20 cellular contexts compared by ENCODE assay signal in genomic region chr12:76111209-76111749, GRCh38. TPM values are rescaled to one million over a fixed set of nuclear protein-coding genes. Genes with fewer than 3 reads are reported as not detected.
A peak's percentile ranks its signal among the peaks of the same experiment; 100 is the strongest.
DNase-seq lines count a peak whose midpoint lies in the region; ATAC-seq and TF ChIP-seq lines count a peak whose summit lies in the region.
"Had no signal": no experiment of that assay in that cellular context is flagged by ENCODE, and none has a peak within 500 bp of the region (broad histone marks: within the 10 kb centered on the region; RNA-seq: fewer than 3 reads in every experiment).

No MANE protein-coding gene starts in this region.

- no peak for DNase-seq in T-helper 2 cell treated with Interferon-gamma antibody and Interleukin-4, amounts not matched to agents 5 μg/mL and 100 μg/mL, for 36 hours (ENCODE audit: low spot score)
- DNase-seq in T-helper 2 cell (no peak), WTC11 (ENCODE audit: low spot score) (no peak), glutamatergic neuron (no peak), HUDEP-2 (lab: John Stamatoyannopoulos, UW; ENCODE audit: unreplicated experiment in 76 of 76) (no peak), dermis blood vessel endothelial cell (no peak)
- DNase-seq: CD4-positive, alpha-beta T cell; CD8-positive, alpha-beta memory T cell; DMS 273 treated with DMSO at 0.1 percent for 48 hours; DMS79; EL; GDM1; H9; HFFc6 had no signal

- H3K9me3 Mint-ChIP-seq in T-helper 2 cell treated with Interferon-gamma antibody and Interleukin-4, amounts not matched to agents 5 μg/mL and 100 μg/mL, for 36 hours, result no peaks in the 10 kb centered on the region
- H3K9me3 Mint-ChIP-seq in WTC11 (no peaks in the 10 kb centered on the region), glutamatergic neuron (ENCODE audit: unreplicated experiment) (peaks cover 1% of the 10 kb centered on the region)
- H3K9me3 Mint-ChIP-seq: CD4-positive, alpha-beta T cell; CD8-positive, alpha-beta memory T cell; GM23338; H9; HFFc6 had no signal

- ATAC-seq in WTC11 (no peak), HG03442 (IDR thresholded peaks at IDR 0.05; ENCODE audit: unreplicated experiment) (no peak)
- ATAC-seq: GM12878, GM23338, HCT116 had no signal

- H3K27ac Mint-ChIP-seq in T-helper 2 cell treated with Interferon-gamma antibody and Interleukin-4, amounts not matched to agents 5 μg/mL and 100 μg/mL, for 36 hours, result peak overlapping the region; percentile 45
- H3K27ac Mint-ChIP-seq in WTC11 (no peak overlapping the region), glutamatergic neuron (ENCODE audit: unreplicated experiment) (peak overlapping the region; percentile 17)
- H3K27ac Mint-ChIP-seq: B cell; CD14-positive monocyte; CD4-positive, alpha-beta T cell; GM23338; H9; HFFc6 had no signal

- H3K4me1 Mint-ChIP-seq in T-helper 2 cell treated with Interferon-gamma antibody and Interleukin-4, amounts not matched to agents 5 μg/mL and 100 μg/mL, for 36 hours (ENCODE audit: low read depth), result no peaks in the 10 kb centered on the region
- H3K4me1 Mint-ChIP-seq in WTC11 (0 out of 2 replicates have a peak, but pooled peaks cover 2% of the 10 kb centered on the region), glutamatergic neuron (ENCODE audit: low read depth, unreplicated experiment) (peaks cover 2% of the 10 kb centered on the region)
- H3K4me1 Mint-ChIP-seq: B cell; CD8-positive, alpha-beta memory T cell; GM23338 had no signal

- H3K4me3 Mint-ChIP-seq in T-helper 2 cell treated with Interferon-gamma antibody and Interleukin-4, amounts not matched to agents 5 μg/mL and 100 μg/mL, for 36 hours, result no peak overlapping the region
- no peak overlapping the region for H3K4me3 Mint-ChIP-seq in WTC11
- H3K4me3 Mint-ChIP-seq in glutamatergic neuron (ENCODE audit: unreplicated experiment), result no peak overlapping the region
- H3K4me3 Mint-ChIP-seq: B cell; CD14-positive monocyte; CD4-positive, alpha-beta T cell; CD8-positive, alpha-beta memory T cell; GM23338; H9; HFFc6 had no signal

- CTCF ChIA-PET in WTC11 (lab: Charles Lee), result interaction anchor here (0.7 kb wide), 1 partner anchor 381 kb away, joined by 3 read pairs; no protein-coding TSS in a partner anchor

- POLR2A ChIA-PET in WTC11 (lab: Charles Lee), result no interaction called here

- no peaks in the 10 kb centered on the region for H3K36me3 Mint-ChIP-seq in T-helper 2 cell treated with Interferon-gamma antibody and Interleukin-4, amounts not matched to agents 5 μg/mL and 100 μg/mL, for 36 hours (ENCODE audit: low read depth)
- H3K36me3 Mint-ChIP-seq in WTC11 (no peaks in the 10 kb centered on the region), glutamatergic neuron (ENCODE audit: unreplicated experiment) (no peaks in the 10 kb centered on the region)
- H3K36me3 Mint-ChIP-seq: CD14-positive monocyte; CD8-positive, alpha-beta memory T cell had no signal

- peaks cover 24% of the 10 kb centered on the region for H3K27me3 Mint-ChIP-seq in T-helper 2 cell treated with Interferon-gamma antibody and Interleukin-4, amounts not matched to agents 5 μg/mL and 100 μg/mL, for 36 hours (ENCODE audit: low read depth)
- H3K27me3 Mint-ChIP-seq in WTC11 (ENCODE audit: low read depth) (no peaks in the 10 kb centered on the region), glutamatergic neuron (ENCODE audit: unreplicated experiment) (peaks cover 4% of the 10 kb centered on the region)

- no peak for TF ChIP-seq CTCF in WTC11 (IDR thresholded peaks at IDR 0.05)
- TF ChIP-seq CTCF in glutamatergic neuron (IDR thresholded peaks at IDR 0.05; ENCODE audit: partially characterized antibody, unreplicated experiment), result no peak

TF ChIP-seq in WTC11, 78 proteins besides CTCF, POLR2A, EP300 and RAD21:
- TF ChIP-seq ZNF121 (CRISPR knock-in tag; IDR thresholded peaks at IDR 0.05) (peak; percentile 75), USF2 (CRISPR knock-in tag; IDR thresholded peaks at IDR 0.05) (no peak)

RNA-seq across cellular contexts. Expression of gene NAP1L1, which starts 26.8 kb away (rescaled TPM):
- total RNA-seq in WTC11 (2021), result 946 to 1,010 TPM (median 968 TPM) in 3 replicates
- total RNA-seq in glutamatergic neuron (ENCODE audit: unreplicated experiment), result 635 TPM
- 253 and 400 TPM in 2 replicates for total RNA-seq in dermis blood vessel endothelial cell
